13 cellular contexts compared by ENCODE assay signal in the genomic region with DNA sequence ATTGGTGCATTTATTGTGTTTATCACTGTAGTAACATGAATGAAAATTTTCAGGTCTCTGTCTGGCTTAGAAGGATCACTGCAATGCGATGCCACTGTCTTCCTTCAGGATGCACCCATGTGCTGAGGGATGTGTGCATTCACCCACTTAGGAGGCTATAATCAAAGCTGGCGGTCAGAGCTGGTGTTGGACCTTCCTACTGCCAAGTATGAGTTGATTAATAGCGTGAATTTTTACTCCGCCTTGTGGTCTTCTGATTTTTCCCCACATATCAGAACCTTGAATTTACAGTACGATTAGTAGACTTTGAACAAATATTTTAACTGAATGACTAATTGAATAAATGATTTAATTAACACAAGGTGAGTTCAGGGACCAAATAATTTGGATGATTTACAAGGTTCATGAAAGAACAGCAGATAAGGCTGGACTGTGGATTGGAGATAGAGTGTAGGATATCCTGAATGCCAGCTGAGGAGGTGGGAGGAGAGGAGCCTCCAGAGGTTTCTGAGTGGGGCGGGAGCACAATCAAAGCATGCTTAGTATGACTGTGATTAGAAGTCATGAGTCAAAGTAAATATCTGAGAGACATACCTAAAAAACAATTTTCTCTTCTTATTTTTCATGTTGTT. TPM values are rescaled to one million over a fixed set of nuclear protein-coding genes. Genes with fewer than 3 reads are reported as not detected.
"Had no signal": no experiment of that assay in that cellular context is flagged by ENCODE, and none has a peak within 500 bp of the region (broad histone marks: within the 10 kb centered on the region; RNA-seq: fewer than 3 reads in every experiment).

No MANE protein-coding gene starts in this region.

- H3K9me3 ChIP-seq: ovary, sigmoid colon had no signal

- H3K36me3 ChIP-seq: cardiac muscle cell, ovary, sigmoid colon, spleen had no signal

- H3K4me3 ChIP-seq: cardiac muscle cell, dorsolateral prefrontal cortex, ovary, sigmoid colon, spleen had no signal

- DNase-seq: activated CD4-positive, alpha-beta T cell treated with anti-CD3 and anti-CD28 coated beads, Interleukin-2, amount 50 U/mL, for 48 hours; activated naive CD4-positive, alpha-beta T cell treated with anti-CD3 and anti-CD28 coated beads, Interleukin-2, amount 10 ng/mL, durations not matched to agents 7 days and 5 days; activated T-cell treated with anti-CD3 and anti-CD28 coated beads, Interleukin-2, amount 50 U/mL, for 1 hour; dorsolateral prefrontal cortex; islet precursor cell; ovary; sigmoid colon; spleen; T-cell; T1000 had no signal

- ATAC-seq: T-cell had no signal

- H3K4me1 ChIP-seq: spleen had no signal

- H3K27ac ChIP-seq: cardiac muscle cell, dorsolateral prefrontal cortex, ovary, spleen, VCaP had no signal

- H3K27me3 ChIP-seq: cardiac muscle cell, dorsolateral prefrontal cortex, ovary, sigmoid colon had no signal

RNA-seq across cellular contexts. Expression of a gene that starts 50.1 kb away (rescaled TPM):
- total RNA-seq: activated T-helper 2 cell treated with anti-CD3 and anti-CD28 coated beads, Interferon-gamma antibody, Interleukin-2, Interleukin-4, amounts not matched to agents 10 μg/mL and 5 μg/mL and 100 μg/mL, durations not matched to agents 14 hours and 24 hours and 36 hours had no signal
